Comparison of ENCODE assay signal across 10 cellular contexts in genomic region chr16:13921328-13921727, GRCh38. TPM values are rescaled to one million over a fixed set of nuclear protein-coding genes. Genes with fewer than 3 reads are reported as not detected.
A peak's percentile ranks its signal among the peaks of the same experiment; 100 is the strongest.
DNase-seq lines count a peak whose midpoint lies in the region; ATAC-seq and TF ChIP-seq lines count a peak whose summit lies in the region.
"Had no signal": no experiment of that assay in that cellular context is flagged by ENCODE, and none has a peak within 500 bp of the region (broad histone marks: within the 10 kb centered on the region; RNA-seq: fewer than 3 reads in every experiment).

No MANE protein-coding gene starts in this region.

- peak overlapping the region in 1 of 2 donors; percentile 99 for H3K27ac Mint-ChIP-seq in stimulated activated naive CD8-positive, alpha-beta T cell treated with anti-CD3 and anti-CD28 coated beads, Interleukin-15, amount 100 ng/mL, for 72 hours

- H3K27me3 Mint-ChIP-seq in stimulated activated naive CD8-positive, alpha-beta T cell treated with anti-CD3 and anti-CD28 coated beads, Interleukin-15, amount 100 ng/mL, for 72 hours, result no peaks in the 10 kb centered on the region

- H3K27ac ChIP-seq in left ventricle myocardium inferior (replicated peaks), result peak overlapping the region; percentile 87
- H3K27ac ChIP-seq in heart right ventricle, result peak overlapping the region in 3 of 10 donors; percentile 82 to 89 (median 88)
- no peak overlapping the region for H3K27ac ChIP-seq in left lung

- TF ChIP-seq CTCF in left ventricle myocardium inferior (IDR thresholded peaks at IDR 0.05; ENCODE audit: borderline replicate concordance), result no peak
- no peak for TF ChIP-seq CTCF in heart right ventricle (IDR thresholded peaks at IDR 0.05)
- no peak for TF ChIP-seq CTCF in WI38 (IDR thresholded peaks at IDR 0.05; ENCODE audit: low read depth, low read length)
- TF ChIP-seq CTCF in foreskin fibroblast (IDR thresholded peaks at IDR 0.05; ENCODE audit: low read depth, low read length), result no peak
- no peak for TF ChIP-seq CTCF in left lung (IDR thresholded peaks at IDR 0.05)

- H3K36me3 ChIP-seq in left ventricle myocardium inferior (peaks cover 21% of the 10 kb centered on the region), heart right ventricle (peaks cover 0 to 40% (median 11%) of the 10 kb centered on the region in 9 donors), left lung (peaks cover 0 to 25% of the 10 kb centered on the region in 2 donors)

- 54 to 69% methylated on average over 2 of the region's 2 CpGs for WGBS in heart right ventricle, 2 donors

- ATAC-seq in heart right ventricle (no peak), left lung (no peak), HG02870 (IDR thresholded peaks at IDR 0.05; ENCODE audit: unreplicated experiment) (no peak)
- no peak for ATAC-seq in stimulated activated naive CD8-positive, alpha-beta T cell treated with anti-CD3 and anti-CD28 coated beads, Interleukin-15, amount 100 ng/mL, for 72 hours
- ATAC-seq: left colon had no signal

- no peak for DNase-seq in left ventricle myocardium inferior
- DNase-seq in heart right ventricle, result no peak
- no peak for DNase-seq in foreskin fibroblast
- no peak for DNase-seq in stimulated activated naive CD8-positive, alpha-beta T cell treated with anti-CD3 and anti-CD28 coated beads, Interleukin-15, amount 100 ng/mL, for 72 hours
- DNase-seq in NCI-H2029 treated with DMSO at 0.1 percent for 48 hours (lab: John Stamatoyannopoulos, UW), result no peak
- no peak for DNase-seq in left lung
- DNase-seq: left colon; stimulated activated CD4-positive, alpha-beta T cell treated with anti-CD3 and anti-CD28 coated beads, Interleukin-12 subunit alpha, Interleukin-12 subunit beta, amount 100 ng/mL, for 4 hours had no signal

- intact Hi-C loops in left ventricle myocardium inferior (cut with micrococcal nuclease) (loop anchor here (10.0 kb wide), 2 partner anchors 323 to 613 kb away; no protein-coding TSS in a partner anchor), heart right ventricle (cut with DNase I) (loop anchor here (2.0 to 10.0 kb wide), 18 partner anchors 81 to 606 kb away; partner anchors contain the start of gene MRTFB (in 4 of the 10)), left lung (cut with DNase I) (loop anchor here in 1 of 2 donors (10.0 kb wide), 2 partner anchors 263 to 363 kb away; no protein-coding TSS in a partner anchor)

- H3K27me3 ChIP-seq in left ventricle myocardium inferior (ENCODE audit: low read depth) (no peaks in the 10 kb centered on the region), heart right ventricle (no peaks in the 10 kb centered on the region), left lung (no peaks in the 10 kb centered on the region)

- H3K9me3 ChIP-seq in left ventricle myocardium inferior (replicated peaks) (no peaks in the 10 kb centered on the region), heart right ventricle (no peaks in the 10 kb centered on the region), left lung (no peaks in the 10 kb centered on the region)

- H3K9me3 Mint-ChIP-seq in stimulated activated naive CD8-positive, alpha-beta T cell treated with anti-CD3 and anti-CD28 coated beads, Interleukin-15, amount 100 ng/mL, for 72 hours, result no peaks in the 10 kb centered on the region

- peak overlapping the region; percentile 95 to 100 for H3K4me3 Mint-ChIP-seq in stimulated activated naive CD8-positive, alpha-beta T cell treated with anti-CD3 and anti-CD28 coated beads, Interleukin-15, amount 100 ng/mL, for 72 hours

- peaks cover 26% of the 10 kb centered on the region for H3K4me1 Mint-ChIP-seq in stimulated activated naive CD8-positive, alpha-beta T cell treated with anti-CD3 and anti-CD28 coated beads, Interleukin-15, amount 100 ng/mL, for 72 hours

- H3K4me3 ChIP-seq in left ventricle myocardium inferior (no peak overlapping the region), heart right ventricle (no peak overlapping the region), WI38 (ENCODE audit: low read depth, low read length) (peak overlapping the region; percentile 97), foreskin fibroblast (ENCODE audit: low read depth in 1 of 2, low read length in 2 of 2) (peak overlapping the region; percentile 92 to 97), left lung (no peak overlapping the region)

- H3K4me1 ChIP-seq in left ventricle myocardium inferior (peaks cover 44% of the 10 kb centered on the region), heart right ventricle (peaks cover 7 to 36% (median 33%) of the 10 kb centered on the region in 9 donors), left lung (peaks cover 4 to 18% of the 10 kb centered on the region in 2 donors)

RNA-seq across cellular contexts. Expression of gene ERCC4, which starts 1.4 kb away (rescaled TPM):
- total RNA-seq in left ventricle myocardium inferior, result 8.2 TPM
- total RNA-seq in heart right ventricle, result 10 to 100 TPM in 5 of 10 donors, 1 to 10 TPM in 5; 5.1 to 13.1 (median 10.2) TPM
- 1 to 10 TPM; 1.3 to 2.0 TPM for polyA plus RNA-seq in heart right ventricle
- total RNA-seq in left lung, result 10 to 100 TPM; 10.7 to 11.8 TPM

Comparison
In these comparisons a context has a peak if more than half of its experiments do, and no peak if none do; other contexts are left out.
1. H3K4me3 ChIP-seq: peak in WI38 (single experiment) and foreskin fibroblast (2 of 2); none in left ventricle myocardium inferior (single experiment), heart right ventricle (0 of 10) and left lung (0 of 2).